Comparison of ENCODE assay signal across 1 cellular context in genomic region chr20:45863543-45864470, GRCh38.
TF ChIP-seq lines count a peak whose summit lies in the region.

No MANE protein-coding gene starts in this region.

TF ChIP-seq in HepG2, 621 proteins besides CTCF, POLR2A, EP300 and RAD21 (continued from another document and continues in another):
- TF ChIP-seq CERS6 (CRISPR knock-in tag; IDR thresholded peaks at IDR 0.05) (no peak), ZNF737 (CRISPR knock-in tag; IDR thresholded peaks at IDR 0.05; ENCODE audit: borderline replicate concordance) (no peak), ARID5B (CRISPR knock-in tag; IDR thresholded peaks at IDR 0.05) (peak; percentile 87), ZNF839 (CRISPR knock-in tag; IDR thresholded peaks at IDR 0.05; ENCODE audit: borderline replicate concordance) (no peak), ZNF883 (CRISPR knock-in tag; IDR thresholded peaks at IDR 0.05; ENCODE audit: not compliant biosample characterization) (no peak), SATB2 (CRISPR knock-in tag; IDR thresholded peaks at IDR 0.05) (no peak), USF2 (IDR thresholded peaks at IDR 0.05; ENCODE audit: low read depth, low read length) (no peak), USF2 (CRISPR knock-in tag; IDR thresholded peaks at IDR 0.05; ENCODE audit: borderline replicate concordance) (no peak), ZNF484 (CRISPR knock-in tag; IDR thresholded peaks at IDR 0.05; ENCODE audit: borderline replicate concordance, low read depth) (no peak), NR3C1 (CRISPR knock-in tag; IDR thresholded peaks at IDR 0.05) (no peak), SKI (IDR thresholded peaks at IDR 0.05; ENCODE audit: partially characterized antibody) (no peak), KLF16 (CRISPR knock-in tag; IDR thresholded peaks at IDR 0.05) (peak in 1 of 2 experiments; percentile 69; a peak in 1 of 4 replicates), YEATS4 (CRISPR knock-in tag; IDR thresholded peaks at IDR 0.05; ENCODE audit: borderline replicate concordance) (no peak; the same call in 1 of the 2 replicates), HHEX (CRISPR knock-in tag; IDR thresholded peaks at IDR 0.05) (no peak), ZNF564 (CRISPR knock-in tag; IDR thresholded peaks at IDR 0.05) (no peak), DNMT3B (CRISPR knock-in tag; conservative IDR thresholded peaks at IDR 0.05) (no peak), CCAR2 (optimal IDR thresholded peaks at IDR 0.05; ENCODE audit: low read depth, low read length) (no peak), RBAK (CRISPR knock-in tag; IDR thresholded peaks at IDR 0.05) (no peak), ZNF17 (CRISPR knock-in tag; IDR thresholded peaks at IDR 0.05) (no peak), MAX (IDR thresholded peaks at IDR 0.05) (no peak), ESRRA (CRISPR knock-in tag; IDR thresholded peaks at IDR 0.05; ENCODE audit: low read depth) (no peak), ZSCAN25 (CRISPR knock-in tag; IDR thresholded peaks at IDR 0.05) (no peak), ZBTB8A (CRISPR knock-in tag; IDR thresholded peaks at IDR 0.05; ENCODE audit: borderline replicate concordance, low read depth) (no peak), ARNTL (CRISPR knock-in tag; IDR thresholded peaks at IDR 0.05) (no peak), STAT5B (CRISPR knock-in tag; IDR thresholded peaks at IDR 0.05) (no peak), ZNF326 (CRISPR knock-in tag; IDR thresholded peaks at IDR 0.05; ENCODE audit: borderline replicate concordance) (no peak), SP140L (CRISPR knock-in tag; IDR thresholded peaks at IDR 0.05; ENCODE audit: borderline replicate concordance) (no peak), ZFP1 (CRISPR knock-in tag; IDR thresholded peaks at IDR 0.05) (no peak), ZFAT (CRISPR knock-in tag; conservative IDR thresholded peaks at IDR 0.05) (no peak), SIN3B (IDR thresholded peaks at IDR 0.05; ENCODE audit: low read length) (no peak), ATM (IDR thresholded peaks at IDR 0.05; ENCODE audit: borderline replicate concordance) (no peak), ZNF121 (CRISPR knock-in tag; IDR thresholded peaks at IDR 0.05) (no peak), RFXAP (CRISPR knock-in tag; IDR thresholded peaks at IDR 0.05; ENCODE audit: borderline replicate concordance) (no peak), KAT8 (CRISPR knock-in tag; IDR thresholded peaks at IDR 0.05) (peak; percentile 83), TRIM24 (CRISPR knock-in tag; IDR thresholded peaks at IDR 0.05) (no peak; the same call in 1 of the 2 replicates), TMF1 (CRISPR knock-in tag; IDR thresholded peaks at IDR 0.05; ENCODE audit: low read depth) (no peak), FOXJ3 (CRISPR knock-in tag; IDR thresholded peaks at IDR 0.05; ENCODE audit: borderline replicate concordance) (0 out of 2 replicates have a peak, but pooled peaks have one; percentile 75), ISL2 (CRISPR knock-in tag; IDR thresholded peaks at IDR 0.05) (no peak), ZBTB14 (CRISPR knock-in tag; IDR thresholded peaks at IDR 0.05) (no peak), NFE2L1 (CRISPR knock-in tag; IDR thresholded peaks at IDR 0.05; ENCODE audit: borderline replicate concordance) (no peak), KDM5A (IDR thresholded peaks at IDR 0.05; ENCODE audit: borderline replicate concordance, low read length) (0 out of 2 replicates have a peak, but pooled peaks have one; percentile 49)
- TF ChIP-seq, protein P1, sequence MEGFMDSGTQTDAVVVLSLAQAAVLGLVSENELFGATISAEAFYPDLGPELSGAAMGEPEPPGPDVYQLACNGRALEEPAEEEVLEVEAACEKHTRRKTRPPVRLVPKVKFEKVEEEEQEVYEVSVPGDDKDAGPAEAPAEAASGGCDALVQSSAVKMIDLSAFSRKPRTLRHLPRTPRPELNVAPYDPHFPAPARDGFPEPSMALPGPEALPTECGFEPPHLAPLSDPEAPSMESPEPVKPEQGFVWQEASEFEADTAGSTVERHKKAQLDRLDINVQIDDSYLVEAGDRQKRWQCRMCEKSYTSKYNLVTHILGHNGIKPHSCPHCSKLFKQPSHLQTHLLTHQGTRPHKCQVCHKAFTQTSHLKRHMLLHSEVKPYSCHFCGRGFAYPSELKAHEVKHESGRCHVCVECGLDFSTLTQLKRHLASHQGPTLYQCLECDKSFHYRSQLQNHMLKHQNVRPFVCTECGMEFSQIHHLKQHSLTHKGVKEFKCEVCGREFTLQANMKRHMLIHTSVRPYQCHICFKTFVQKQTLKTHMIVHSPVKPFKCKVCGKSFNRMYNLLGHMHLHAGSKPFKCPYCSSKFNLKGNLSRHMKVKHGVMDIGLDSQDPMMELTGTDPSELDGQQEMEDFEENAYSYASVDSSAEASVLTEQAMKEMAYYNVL (CRISPR knock-in tag; IDR thresholded peaks at IDR 0.05; ENCODE audit: borderline replicate concordance), result no peak
- TF ChIP-seq, protein P2, sequence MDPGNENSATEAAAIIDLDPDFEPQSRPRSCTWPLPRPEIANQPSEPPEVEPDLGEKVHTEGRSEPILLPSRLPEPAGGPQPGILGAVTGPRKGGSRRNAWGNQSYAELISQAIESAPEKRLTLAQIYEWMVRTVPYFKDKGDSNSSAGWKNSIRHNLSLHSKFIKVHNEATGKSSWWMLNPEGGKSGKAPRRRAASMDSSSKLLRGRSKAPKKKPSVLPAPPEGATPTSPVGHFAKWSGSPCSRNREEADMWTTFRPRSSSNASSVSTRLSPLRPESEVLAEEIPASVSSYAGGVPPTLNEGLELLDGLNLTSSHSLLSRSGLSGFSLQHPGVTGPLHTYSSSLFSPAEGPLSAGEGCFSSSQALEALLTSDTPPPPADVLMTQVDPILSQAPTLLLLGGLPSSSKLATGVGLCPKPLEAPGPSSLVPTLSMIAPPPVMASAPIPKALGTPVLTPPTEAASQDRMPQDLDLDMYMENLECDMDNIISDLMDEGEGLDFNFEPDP (CRISPR knock-in tag; conservative IDR thresholded peaks at IDR 0.05), result no peak
- TF ChIP-seq, protein P3, sequence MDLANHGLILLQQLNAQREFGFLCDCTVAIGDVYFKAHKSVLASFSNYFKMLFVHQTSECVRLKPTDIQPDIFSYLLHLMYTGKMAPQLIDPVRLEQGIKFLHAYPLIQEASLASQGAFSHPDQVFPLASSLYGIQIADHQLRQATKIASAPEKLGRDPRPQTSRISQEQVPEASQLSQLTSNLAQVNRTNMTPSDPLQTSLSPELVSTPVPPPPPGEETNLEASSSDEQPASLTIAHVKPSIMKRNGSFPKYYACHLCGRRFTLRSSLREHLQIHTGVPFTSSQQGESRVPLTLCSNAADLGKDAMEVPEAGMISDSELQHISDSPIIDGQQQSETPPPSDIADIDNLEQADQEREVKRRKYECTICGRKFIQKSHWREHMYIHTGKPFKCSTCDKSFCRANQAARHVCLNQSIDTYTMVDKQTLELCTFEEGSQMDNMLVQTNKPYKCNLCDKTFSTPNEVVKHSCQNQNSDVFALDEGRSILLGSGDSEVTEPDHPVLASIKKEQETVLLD (CRISPR knock-in tag; IDR thresholded peaks at IDR 0.05; ENCODE audit: low read depth), result no peak
- TF ChIP-seq, protein P4, sequence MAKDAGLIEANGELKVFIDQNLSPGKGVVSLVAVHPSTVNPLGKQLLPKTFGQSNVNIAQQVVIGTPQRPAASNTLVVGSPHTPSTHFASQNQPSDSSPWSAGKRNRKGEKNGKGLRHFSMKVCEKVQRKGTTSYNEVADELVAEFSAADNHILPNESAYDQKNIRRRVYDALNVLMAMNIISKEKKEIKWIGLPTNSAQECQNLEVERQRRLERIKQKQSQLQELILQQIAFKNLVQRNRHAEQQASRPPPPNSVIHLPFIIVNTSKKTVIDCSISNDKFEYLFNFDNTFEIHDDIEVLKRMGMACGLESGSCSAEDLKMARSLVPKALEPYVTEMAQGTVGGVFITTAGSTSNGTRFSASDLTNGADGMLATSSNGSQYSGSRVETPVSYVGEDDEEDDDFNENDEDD (CRISPR knock-in tag; IDR thresholded peaks at IDR 0.05; ENCODE audit: borderline replicate concordance), result no peak
